Comparison of ENCODE assay signal across 8 cellular contexts in the genomic region with DNA sequence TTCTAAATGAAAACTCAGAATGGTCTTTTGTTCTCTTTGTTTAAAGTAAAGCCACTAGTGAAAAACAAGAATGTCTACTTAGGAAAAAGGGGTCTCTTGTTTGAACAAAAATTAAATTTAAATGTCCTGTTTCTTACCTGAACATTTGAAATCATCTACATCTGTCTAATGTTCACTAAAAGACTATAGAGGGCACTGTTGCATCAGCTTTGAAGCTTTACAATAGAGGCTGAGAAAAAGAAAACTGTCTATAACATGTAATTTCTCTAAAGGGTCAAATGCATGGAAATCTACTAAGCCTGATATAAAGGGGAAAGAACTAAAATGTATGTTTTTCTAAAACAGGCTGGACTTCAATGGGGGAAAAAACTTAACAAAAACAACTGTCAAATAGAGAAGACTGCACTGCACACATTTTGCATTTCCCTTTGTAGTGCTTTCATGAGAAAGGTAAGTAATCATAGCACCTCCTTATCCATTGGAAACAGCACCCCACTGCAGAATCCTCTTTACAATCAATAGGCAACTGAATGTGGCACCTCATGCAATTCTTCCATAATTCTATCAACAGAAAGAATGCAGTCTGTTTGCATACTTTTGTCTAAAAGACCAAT. TPM values are rescaled to one million over a fixed set of nuclear protein-coding genes. Genes with fewer than 3 reads are reported as not detected.
DNase-seq lines count a peak whose midpoint lies in the region; FAIRE-seq and TF ChIP-seq lines count a peak whose summit lies in the region.

No MANE protein-coding gene starts in this region.

- H3K4me1 ChIP-seq in astrocyte (ENCODE audit: insufficient read depth, low read length), result peaks cover 8% of the 10 kb centered on the region
- H3K4me1 ChIP-seq in thyroid gland, result no peaks in the 10 kb centered on the region

- no peaks in the 10 kb centered on the region for H3K79me2 ChIP-seq in astrocyte (ENCODE audit: insufficient read depth, low read length)

- H3K27me3 ChIP-seq in astrocyte (ENCODE audit: insufficient read depth, low read length) (no peaks in the 10 kb centered on the region), thyroid gland (no peaks in the 10 kb centered on the region)

- H4K20me1 ChIP-seq in astrocyte (ENCODE audit: insufficient read depth, low read length), result no peaks in the 10 kb centered on the region

- no peak overlapping the region for H3K9ac ChIP-seq in astrocyte (ENCODE audit: low read length)

- no peak overlapping the region for H3K4me2 ChIP-seq in astrocyte (ENCODE audit: low read length)

- no peak overlapping the region for H2AFZ ChIP-seq in astrocyte (ENCODE audit: low read depth, low read length)

- H3K27ac ChIP-seq in astrocyte (ENCODE audit: low read depth, low read length) (no peak overlapping the region), thyroid gland (no peak overlapping the region)

- H3K4me3 ChIP-seq in GM12865 (ENCODE audit: low read depth, low read length) (no peak overlapping the region), astrocyte (ENCODE audit: insufficient read depth, low read depth, low read length) (no peak overlapping the region), thyroid gland (replicated peaks in 1 of 3) (no peak overlapping the region)

- H3K9me3 ChIP-seq in astrocyte (ENCODE audit: insufficient read depth, low read depth, low read length) (no peaks in the 10 kb centered on the region), thyroid gland (no peaks in the 10 kb centered on the region)

- no peak overlapping the region for H3K27ac Mint-ChIP-seq in HFFc6
- H3K27ac Mint-ChIP-seq in astrocyte (ENCODE audit: unreplicated experiment), result no peak overlapping the region

- H3K4me1 Mint-ChIP-seq in HFFc6 (ENCODE audit: low read depth), result peaks cover 50% of the 10 kb centered on the region
- peaks cover 18% of the 10 kb centered on the region for H3K4me1 Mint-ChIP-seq in astrocyte (ENCODE audit: low read depth, unreplicated experiment)

- peak; percentile 51 for DNase-seq in GM12865 (ENCODE audit: low read depth)
- peak; percentile 44 for DNase-seq in HFFc6
- DNase-seq in NCI-H1694 treated with DMSO at 0.1 percent for 48 hours (lab: John Stamatoyannopoulos, UW), result peak; percentile 63
- DNase-seq in astrocyte (ENCODE audit: low read depth), result peak; percentile 33
- no peak for DNase-seq in thyroid gland
- no peak for DNase-seq in foreskin melanocyte
- no peak for DNase-seq in activated CD4-positive, CD25-positive, alpha-beta regulatory T cell treated with anti-CD3 and anti-CD28 coated beads, Interleukin-2, amount 50 U/mL, for 72 hours

- H3K36me3 ChIP-seq in astrocyte (ENCODE audit: insufficient read depth, low read length), result no peaks in the 10 kb centered on the region
- H3K36me3 ChIP-seq in thyroid gland, result no peaks in the 10 kb centered on the region

- TF ChIP-seq CTCF in GM12865 (IDR thresholded peaks at IDR 0.05; ENCODE audit: insufficient read depth, low read depth, low read length, missing control alignments) (peak; percentile 45), HFFc6 (IDR thresholded peaks at IDR 0.05) (peak; percentile 85), astrocyte (IDR thresholded peaks at IDR 0.05; ENCODE audit: insufficient read depth, low read depth, low read length) (peak; percentile 58), thyroid gland (IDR thresholded peaks at IDR 0.05) (peak in 5 of 6 experiments; percentile 22 to 65 (median 57))

- no peak for TF ChIP-seq POLR2A in thyroid gland (IDR thresholded peaks at IDR 0.05)

- H3K9me3 Mint-ChIP-seq in HFFc6 (no peaks in the 10 kb centered on the region), astrocyte (ENCODE audit: unreplicated experiment) (no peaks in the 10 kb centered on the region)

- H3K36me3 Mint-ChIP-seq in HFFc6 (ENCODE audit: low read depth) (no peaks in the 10 kb centered on the region), astrocyte (ENCODE audit: low read depth, unreplicated experiment) (no peaks in the 10 kb centered on the region)

- H3K27me3 Mint-ChIP-seq in HFFc6 (ENCODE audit: insufficient read depth) (no peaks in the 10 kb centered on the region), astrocyte (ENCODE audit: low read depth, unreplicated experiment) (no peaks in the 10 kb centered on the region)

- intact Hi-C loops in thyroid gland (cut with DNase I), result no loop called here

- peak; percentile 80 for FAIRE-seq in astrocyte (lab: Jason Lieb, UNC)
- peak; percentile 100 for FAIRE-seq in islet of Langerhans (lab: Jason Lieb, UNC)

- H3K4me3 Mint-ChIP-seq in HFFc6 (no peak overlapping the region), astrocyte (ENCODE audit: unreplicated experiment) (no peak overlapping the region)

RNA-seq across cellular contexts. Expression of gene DPH6, which starts 26.3 kb away (rescaled TPM):
- total RNA-seq in HFFc6 (2021; fragmentation: NEBNext Ultra II Directional; extraction: Animal tissue kit (Norgen Biotek cat#: 25700)), result 10 to 100 TPM in 4 of 6 experiments, 1 to 10 TPM in 2; 8.9 to 14.8 (median 12.1) TPM
- total RNA-seq in astrocyte (6.9 and 7.6 TPM in 2 replicates), thyroid gland (10 to 100 TPM; 30.6 to 49.0 (median 36.8) TPM)

Comparison
In these comparisons a context has a peak if more than half of its experiments do, and no peak if none do; other contexts are left out.
1. DNase-seq: peak in GM12865 (single experiment), HFFc6 (single experiment), NCI-H1694 treated with DMSO at 0.1 percent for 48 hours (single experiment) and astrocyte (single experiment); none in thyroid gland (0 of 2), foreskin melanocyte (single experiment) and activated CD4-positive, CD25-positive, alpha-beta regulatory T cell treated with anti-CD3 and anti-CD28 coated beads, Interleukin-2, amount 50 U/mL, for 72 hours (single experiment).
2. Peak in every context shown above with its lines, with median percentiles within 50 percentile points of each other: CTCF ChIP-seq.